17 cellular contexts compared by ENCODE assay signal in genomic region chr3:107989651-107990050, GRCh38.
"Had no signal": no experiment of that assay in that cellular context is flagged by ENCODE, and none has a peak within 500 bp of the region (broad histone marks: within the 10 kb centered on the region; RNA-seq: fewer than 3 reads in every experiment).

No MANE protein-coding gene starts in this region.

- DNase-seq: activated CD4-positive, CD25-positive, alpha-beta regulatory T cell treated with anti-CD3 and anti-CD28 coated beads, Interleukin-2, amount 50 U/mL, for 72 hours; activated naive CD4-positive, alpha-beta T cell treated with Interleukin-2 at 50 U/mL for 16 hours; activated T-cell treated with anti-CD3 and anti-CD28 coated beads for 4 hours; anterior cingulate cortex; brain microvascular endothelial cell; cortex of kidney; effector CD8-positive, alpha-beta T cell; foreskin melanocyte; head of caudate nucleus; pancreas; sigmoid colon; stimulated activated CD4-positive, alpha-beta T cell treated with anti-CD3 and anti-CD28 coated beads, Interleukin-12 subunit alpha, Interleukin-12 subunit beta, amount 100 ng/mL, for 4 hours; T-cell; T1000; tibial artery had no signal

- H3K27me3 ChIP-seq: brain microvascular endothelial cell, neural progenitor cell, pancreas, sigmoid colon, tibial artery had no signal

- H3K27ac ChIP-seq: brain microvascular endothelial cell, neural progenitor cell, pancreas, sigmoid colon, tibial artery had no signal

- ATAC-seq: pancreas; stimulated activated memory B cell treated with anti-CD40 and anti-IgM and Interleukin-4, amounts not matched to agents 10 μg/mL and 1 μg/mL and 100 μg/mL, for 72 hours; T-cell had no signal

- H3K9me3 ChIP-seq: pancreas, sigmoid colon, tibial artery had no signal

- H3K27me3 Mint-ChIP-seq: stimulated activated memory B cell treated with anti-CD40 and anti-IgM and Interleukin-4, amounts not matched to agents 10 μg/mL and 1 μg/mL and 100 μg/mL, for 72 hours; T-cell had no signal

- H3K4me1 Mint-ChIP-seq: neural progenitor cell had no signal

- H3K36me3 ChIP-seq: brain microvascular endothelial cell, neural progenitor cell, pancreas, sigmoid colon, tibial artery had no signal

- H3K4me2 ChIP-seq: neural progenitor cell had no signal

- H2AFZ ChIP-seq: neural progenitor cell had no signal

- H3K9me3 Mint-ChIP-seq: neural progenitor cell; stimulated activated memory B cell treated with anti-CD40 and anti-IgM and Interleukin-4, amounts not matched to agents 10 μg/mL and 1 μg/mL and 100 μg/mL, for 72 hours; T-cell had no signal

- H3K27ac Mint-ChIP-seq: neural progenitor cell; stimulated activated memory B cell treated with anti-CD40 and anti-IgM and Interleukin-4, amounts not matched to agents 10 μg/mL and 1 μg/mL and 100 μg/mL, for 72 hours had no signal

- H3K4me3 ChIP-seq: neural progenitor cell, pancreas, sigmoid colon, tibial artery had no signal

- H3K4me1 ChIP-seq: neural progenitor cell had no signal

- H3K4me3 Mint-ChIP-seq: neural progenitor cell; stimulated activated memory B cell treated with anti-CD40 and anti-IgM and Interleukin-4, amounts not matched to agents 10 μg/mL and 1 μg/mL and 100 μg/mL, for 72 hours had no signal

- H3K36me3 Mint-ChIP-seq: neural progenitor cell; stimulated activated memory B cell treated with anti-CD40 and anti-IgM and Interleukin-4, amounts not matched to agents 10 μg/mL and 1 μg/mL and 100 μg/mL, for 72 hours; T-cell had no signal
